In the genomic region with DNA sequence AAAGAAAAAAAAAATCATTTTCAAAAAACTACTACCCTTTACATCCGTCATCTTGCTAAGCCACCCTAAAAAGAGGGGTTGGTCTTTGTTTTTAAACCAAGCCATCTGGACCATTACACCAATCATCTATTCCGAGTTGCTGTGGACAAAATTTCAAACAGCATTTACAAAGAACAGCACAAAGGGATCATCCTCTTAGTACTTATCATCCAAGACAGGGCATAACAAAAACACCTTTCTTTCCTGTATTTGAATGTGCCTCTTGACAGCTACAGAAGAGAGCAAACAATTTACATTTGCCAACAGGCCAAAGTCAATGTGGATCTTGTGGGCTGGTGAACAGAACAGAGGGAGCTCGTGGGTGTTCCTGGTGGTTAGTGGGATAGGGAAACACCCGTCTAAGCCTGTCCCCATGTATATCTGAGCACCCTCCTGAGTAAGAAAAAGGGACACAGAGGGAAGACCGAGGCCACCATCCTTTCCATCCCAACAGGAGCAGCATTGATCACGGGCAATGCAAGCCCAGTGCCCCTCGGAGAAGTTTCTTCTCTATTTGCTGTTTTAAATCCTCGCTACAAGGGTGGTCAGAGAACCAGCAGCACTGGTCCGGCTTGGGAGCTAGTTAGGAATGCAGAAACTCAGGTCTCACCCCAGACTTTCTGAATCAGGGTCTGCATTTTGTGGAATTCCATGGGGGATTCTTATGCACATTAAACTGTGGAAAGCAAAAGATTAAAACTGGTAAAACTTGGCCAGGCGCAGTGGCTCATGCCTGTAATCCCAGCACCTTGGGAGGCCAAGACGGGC, we compare ENCODE assay signal across 11 cellular contexts. TPM values are rescaled to one million over a fixed set of nuclear protein-coding genes. Genes with fewer than 3 reads are reported as not detected.
DNase-seq lines count a peak whose midpoint lies in the region; ATAC-seq and TF ChIP-seq lines count a peak whose summit lies in the region.
"Had no signal": no experiment of that assay in that cellular context is flagged by ENCODE, and none has a peak within 500 bp of the region (broad histone marks: within the 10 kb centered on the region; RNA-seq: fewer than 3 reads in every experiment).

No MANE protein-coding gene starts in this region.

- H3K27me3 ChIP-seq in suprapubic skin (no peaks in the 10 kb centered on the region), brain microvascular endothelial cell (replicated peaks) (no peaks in the 10 kb centered on the region), lower lobe of right lung (ENCODE audit: low read depth) (no peaks in the 10 kb centered on the region)
- H3K27me3 ChIP-seq: neutrophil had no signal

- 75% methylated on average over 11 of the region's 11 CpGs for WGBS in suprapubic skin

- H3K9me3 Mint-ChIP-seq in activated naive CD4-positive, alpha-beta T cell treated with anti-CD3 and anti-CD28 coated beads, Interleukin-2, amount 50 U/mL, for 24 hours = no peaks in the 10 kb centered on the region
- H3K9me3 Mint-ChIP-seq in activated naive CD4-positive, alpha-beta T cell treated with anti-CD3 and anti-CD28 coated beads, Interleukin-2, amount 50 U/mL, for 72 hours = no peaks in the 10 kb centered on the region
- H3K9me3 Mint-ChIP-seq in activated CD8-positive, alpha-beta T cell treated with anti-CD3 and anti-CD28 coated beads for 36 hours = no peaks in the 10 kb centered on the region

- in situ Hi-C loops in brain microvascular endothelial cell (cut with HindIII; ENCODE audit: low pct_ligation_motif_present, low sequenced_read_pairs) = no loop called here

- H3K27ac Mint-ChIP-seq in activated naive CD4-positive, alpha-beta T cell treated with anti-CD3 and anti-CD28 coated beads, Interleukin-2, amount 50 U/mL, for 24 hours = no peak overlapping the region
- no peak overlapping the region for H3K27ac Mint-ChIP-seq in activated naive CD4-positive, alpha-beta T cell treated with anti-CD3 and anti-CD28 coated beads, Interleukin-2, amount 50 U/mL, for 72 hours
- no peak overlapping the region for H3K27ac Mint-ChIP-seq in activated CD8-positive, alpha-beta T cell treated with anti-CD3 and anti-CD28 coated beads for 36 hours

- ATAC-seq in activated naive CD4-positive, alpha-beta T cell treated with anti-CD3 and anti-CD28 coated beads, Interleukin-2, amount 50 U/mL, for 72 hours = no peak
- no peak for ATAC-seq in activated CD8-positive, alpha-beta T cell treated with anti-CD3 and anti-CD28 coated beads for 36 hours
- ATAC-seq in left lobe of liver (peak; percentile 71), lower lobe of right lung (no peak), GM21619 (IDR thresholded peaks at IDR 0.05; ENCODE audit: unreplicated experiment) (no peak)

- TF ChIP-seq CTCF in activated CD8-positive, alpha-beta T cell treated with anti-CD3 and anti-CD28 coated beads for 36 hours (IDR thresholded peaks at IDR 0.05) = no peak
- TF ChIP-seq CTCF in suprapubic skin (IDR thresholded peaks at IDR 0.05) = no peak
- no peak for TF ChIP-seq CTCF in brain microvascular endothelial cell (IDR thresholded peaks at IDR 0.05; ENCODE audit: low read depth, low read length, missing control alignments)
- no peak for TF ChIP-seq CTCF in lower lobe of right lung (IDR thresholded peaks at IDR 0.05)

- no peak for TF ChIP-seq POLR2A in suprapubic skin (IDR thresholded peaks at IDR 0.05)

- peak overlapping the region; percentile 47 for H3K27ac ChIP-seq in suprapubic skin
- no peak overlapping the region for H3K27ac ChIP-seq in brain microvascular endothelial cell
- no peak overlapping the region for H3K27ac ChIP-seq in lower lobe of right lung

- H3K4me1 Mint-ChIP-seq in activated naive CD4-positive, alpha-beta T cell treated with anti-CD3 and anti-CD28 coated beads, Interleukin-2, amount 50 U/mL, for 24 hours = peaks cover 37% of the 10 kb centered on the region
- peaks cover 20% of the 10 kb centered on the region for H3K4me1 Mint-ChIP-seq in activated CD8-positive, alpha-beta T cell treated with anti-CD3 and anti-CD28 coated beads for 36 hours (ENCODE audit: low read depth)

- CTCF ChIA-PET in activated CD8-positive, alpha-beta T cell treated with anti-CD3 and anti-CD28 coated beads for 36 hours (lab: Charles Lee) = interaction anchor here (1.2 kb wide), 1 partner anchor 363 kb away, joined by 4 read pairs; no protein-coding TSS in a partner anchor

- peaks cover 10% of the 10 kb centered on the region for H3K36me3 Mint-ChIP-seq in activated naive CD4-positive, alpha-beta T cell treated with anti-CD3 and anti-CD28 coated beads, Interleukin-2, amount 50 U/mL, for 24 hours
- H3K36me3 Mint-ChIP-seq in activated naive CD4-positive, alpha-beta T cell treated with anti-CD3 and anti-CD28 coated beads, Interleukin-2, amount 50 U/mL, for 72 hours = peaks cover 4 to 13% of the 10 kb centered on the region in 2 donors
- H3K36me3 Mint-ChIP-seq in activated CD8-positive, alpha-beta T cell treated with anti-CD3 and anti-CD28 coated beads for 36 hours (ENCODE audit: low read depth) = peaks cover 16% of the 10 kb centered on the region

- intact Hi-C loops in activated CD8-positive, alpha-beta T cell treated with anti-CD3 and anti-CD28 coated beads for 36 hours (cut with micrococcal nuclease) = no loop called here
- intact Hi-C loops in lower lobe of right lung (cut with DNase I) = loop anchor here (5.0 kb wide), 1 partner anchor 48 kb away; no protein-coding TSS in a partner anchor

- POLR2A ChIA-PET in activated CD8-positive, alpha-beta T cell treated with anti-CD3 and anti-CD28 coated beads for 36 hours (lab: Charles Lee) = no interaction called here

- TF ChIP-seq EP300 in suprapubic skin (IDR thresholded peaks at IDR 0.05) = no peak

- peak overlapping the region; percentile 86 for H3K4me3 ChIP-seq in suprapubic skin
- H3K4me3 ChIP-seq in brain microvascular endothelial cell (ENCODE audit: low read depth, low read length) = no peak overlapping the region
- no peak overlapping the region for H3K4me3 ChIP-seq in lower lobe of right lung

- H3K4me3 Mint-ChIP-seq in activated naive CD4-positive, alpha-beta T cell treated with anti-CD3 and anti-CD28 coated beads, Interleukin-2, amount 50 U/mL, for 24 hours = peak overlapping the region; percentile 17
- H3K4me3 Mint-ChIP-seq in activated CD8-positive, alpha-beta T cell treated with anti-CD3 and anti-CD28 coated beads for 36 hours = peak overlapping the region; percentile 30

- H3K9me3 ChIP-seq in suprapubic skin = no peaks in the 10 kb centered on the region
- H3K9me3 ChIP-seq in lower lobe of right lung = no peaks in the 10 kb centered on the region
- H3K9me3 ChIP-seq: neutrophil had no signal

- H3K4me1 ChIP-seq in suprapubic skin = peaks cover 40% of the 10 kb centered on the region
- H3K4me1 ChIP-seq in lower lobe of right lung = peaks cover 32% of the 10 kb centered on the region

- DNase-seq in activated naive CD4-positive, alpha-beta T cell treated with anti-CD3 and anti-CD28 coated beads, Interleukin-2, amount 50 U/mL, for 72 hours (ENCODE audit: low spot score in 2 of 2) = no peak
- no peak for DNase-seq in activated CD8-positive, alpha-beta T cell treated with anti-CD3 and anti-CD28 coated beads for 36 hours
- DNase-seq in left lobe of liver (ENCODE audit: low spot score) (peak; percentile 60), suprapubic skin (ENCODE audit: low spot score in 2 of 2) (no peak), brain microvascular endothelial cell (no peak), lower lobe of right lung (no peak)
- DNase-seq: NCI-H446 treated with DMSO at 0.1 percent for 48 hours; stimulated activated CD8-positive, alpha-beta memory T cell treated with anti-CD3 and anti-CD28 coated beads, Interleukin-4, amount 100 ng/mL, for 48 hours had no signal

- peaks cover under 1% of the 10 kb centered on the region for H3K27me3 Mint-ChIP-seq in activated naive CD4-positive, alpha-beta T cell treated with anti-CD3 and anti-CD28 coated beads, Interleukin-2, amount 50 U/mL, for 24 hours
- H3K27me3 Mint-ChIP-seq in activated CD8-positive, alpha-beta T cell treated with anti-CD3 and anti-CD28 coated beads for 36 hours = no peaks in the 10 kb centered on the region

- H3K36me3 ChIP-seq in suprapubic skin (peaks cover 14% of the 10 kb centered on the region), brain microvascular endothelial cell (replicated peaks) (no peaks in the 10 kb centered on the region), lower lobe of right lung (peaks cover 17% of the 10 kb centered on the region)

RNA-seq across cellular contexts. Expression of gene SLC39A11, which starts 1.9 kb away (rescaled TPM):
- 10 to 100 TPM; 14.8 to 17.7 TPM for total RNA-seq in activated naive CD4-positive, alpha-beta T cell treated with anti-CD3 and anti-CD28 coated beads, Interleukin-2, amount 50 U/mL, for 72 hours
- 10 to 100 TPM; 14.4 to 14.9 TPM for total RNA-seq in activated CD8-positive, alpha-beta T cell treated with anti-CD3 and anti-CD28 coated beads for 36 hours
- total RNA-seq in left lobe of liver = 46.1 TPM
- total RNA-seq in suprapubic skin = 10 to 100 TPM; 45.2 to 59.5 (median 49.2) TPM
- 39.7 TPM for total RNA-seq in lower lobe of right lung
